Comparison of ENCODE assay signal across 8 cellular contexts in the genomic region with DNA sequence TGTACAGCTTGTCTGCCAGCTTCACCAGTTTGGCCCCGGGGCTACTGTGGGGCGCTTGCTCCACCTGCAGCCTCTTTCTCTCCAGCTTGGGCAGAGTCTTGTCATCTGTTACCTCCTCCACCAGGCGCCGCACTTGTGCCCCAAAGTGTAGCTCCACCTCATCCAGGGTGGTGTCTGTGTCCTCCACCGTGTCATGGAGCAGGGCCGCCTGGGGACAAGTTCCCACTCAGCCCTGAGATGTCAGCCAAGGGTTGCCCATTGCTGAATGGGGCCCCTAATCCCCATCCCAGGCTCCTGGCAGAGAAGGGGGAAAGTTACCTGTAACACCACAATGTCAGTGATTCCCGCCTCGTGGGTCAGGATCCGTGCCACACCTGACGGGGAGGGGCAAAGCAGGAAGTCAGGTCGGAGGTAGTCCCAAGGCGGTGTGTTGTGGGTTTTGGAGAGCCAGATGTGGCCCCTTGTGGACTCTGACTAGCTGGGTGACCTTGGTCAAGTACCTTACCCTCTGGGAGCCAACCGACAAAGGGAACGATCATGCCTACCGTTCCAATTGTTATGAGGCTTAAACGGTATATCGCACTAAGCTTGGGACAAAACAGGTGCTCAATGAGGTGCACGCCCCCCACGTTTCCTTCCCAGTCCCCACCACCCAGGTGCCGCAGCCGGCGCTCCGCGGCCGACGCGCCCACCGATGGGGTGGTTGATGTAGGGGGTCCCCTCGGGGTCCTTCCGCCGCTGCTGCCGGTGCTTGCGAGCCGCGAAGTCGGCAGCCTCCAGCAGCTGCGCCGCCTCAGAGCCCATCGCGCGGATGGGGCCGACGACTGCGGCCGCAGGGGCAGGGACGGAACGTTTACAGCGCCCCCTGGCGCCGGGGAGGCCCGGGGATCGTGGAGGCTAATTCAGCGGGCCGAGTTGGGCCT. TPM values are rescaled to one million over a fixed set of nuclear protein-coding genes. Genes with fewer than 3 reads are reported as not detected.
DNase-seq lines count a peak whose midpoint lies in the region; ATAC-seq and TF ChIP-seq lines count a peak whose summit lies in the region.

A gene with protein sequence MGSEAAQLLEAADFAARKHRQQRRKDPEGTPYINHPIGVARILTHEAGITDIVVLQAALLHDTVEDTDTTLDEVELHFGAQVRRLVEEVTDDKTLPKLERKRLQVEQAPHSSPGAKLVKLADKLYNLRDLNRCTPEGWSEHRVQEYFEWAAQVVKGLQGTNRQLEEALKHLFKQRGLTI (minus strand): TSS at position 813 of the 923 bp plus-strand sequence. CDS start 9 bp downstream, at position 804.

- H3K36me3 Mint-ChIP-seq in activated B cell treated with CpG ODN at 0.5 μM for 24 hours (ENCODE audit: low read depth), result peaks cover 9% of the 10 kb centered on the region

- DNase-seq in AG08395 (ENCODE audit: low spot score) (peak; percentile 95), NCI-H2227 treated with DMSO at 0.1 percent for 48 hours (lab: John Stamatoyannopoulos, UW) (peak; percentile 47), activated B cell treated with CpG ODN at 0.5 μM for 24 hours (peak; percentile 95), caudate nucleus (lab: John Stamatoyannopoulos, UW) (peak in 60 of 61 donors; percentile 8 to 87 (median 72)), islet precursor cell (peak; percentile 94)
- peak; percentile 82 to 95 (median 90) for DNase-seq in stimulated activated CD4-positive, alpha-beta T cell treated with anti-CD3 and anti-CD28 coated beads, Interleukin-12 subunit alpha, Interleukin-12 subunit beta, amount 100 ng/mL, for 48 hours (ENCODE audit: low read depth in 2 of 3, low spot score in 1 of 3)

- peaks cover 53% of the 10 kb centered on the region for H3K4me1 Mint-ChIP-seq in activated B cell treated with CpG ODN at 0.5 μM for 24 hours

- peak; percentile 85 for TF ChIP-seq CTCF in activated B cell treated with CpG ODN at 0.5 μM for 24 hours (IDR thresholded peaks at IDR 0.05)

- CTCF ChIA-PET in activated B cell treated with CpG ODN at 0.5 μM for 24 hours (lab: Charles Lee), result interaction anchor here (0.6 to 8.7 kb wide), 31 partner anchors 9 to 631 kb away, joined by 3 to 193 read pairs (median 4); a partner anchor contains a TSS

- peak within 1 kb of the TSS; percentile 97 for H3K27ac Mint-ChIP-seq in activated B cell treated with CpG ODN at 0.5 μM for 24 hours

- peak within 1 kb of the TSS; percentile 92 for H3K27ac ChIP-seq in caudate nucleus (ENCODE audit: low read depth, low read length)

- ATAC-seq in GM18907 (IDR thresholded peaks at IDR 0.05; ENCODE audit: unreplicated experiment) (peak; percentile 54), HG03139 (IDR thresholded peaks at IDR 0.05; ENCODE audit: unreplicated experiment) (peak; percentile 43), activated B cell treated with CpG ODN at 0.5 μM for 24 hours (ENCODE audit: low read depth) (peak; percentile 56)

- intact Hi-C loops in activated B cell treated with CpG ODN at 0.5 μM for 24 hours (cut with micrococcal nuclease), result loop anchor here (1.0 to 5.0 kb wide), 6 partner anchors 265 to 830 kb away; a partner anchor contains a TSS

- no peaks in the 10 kb centered on the region for H3K27me3 Mint-ChIP-seq in activated B cell treated with CpG ODN at 0.5 μM for 24 hours

- peak within 1 kb of the TSS; percentile 96 for H3K4me3 Mint-ChIP-seq in activated B cell treated with CpG ODN at 0.5 μM for 24 hours

- no peaks in the 10 kb centered on the region for H3K9me3 Mint-ChIP-seq in activated B cell treated with CpG ODN at 0.5 μM for 24 hours

- POLR2A ChIA-PET in activated B cell treated with CpG ODN at 0.5 μM for 24 hours (lab: Charles Lee), result interaction anchor here (0.5 to 8.7 kb wide), 30 partner anchors 9 to 1370 kb away, joined by 3 to 213 read pairs (median 4); a partner anchor contains a TSS

RNA-seq across cellular contexts. Expression of the gene that starts here (rescaled TPM):
- total RNA-seq in activated B cell treated with CpG ODN at 0.5 μM for 24 hours, result 17.6 and 19.0 TPM in 2 replicates

Comparison
In these comparisons a context has a peak if more than half of its experiments do, and no peak if none do; other contexts are left out.
1. Peak in every context shown above with its lines: DNase-seq, ATAC-seq and H3K27ac ChIP-seq.